ENCODE assay signal across 26 cellular contexts in the genomic region with DNA sequence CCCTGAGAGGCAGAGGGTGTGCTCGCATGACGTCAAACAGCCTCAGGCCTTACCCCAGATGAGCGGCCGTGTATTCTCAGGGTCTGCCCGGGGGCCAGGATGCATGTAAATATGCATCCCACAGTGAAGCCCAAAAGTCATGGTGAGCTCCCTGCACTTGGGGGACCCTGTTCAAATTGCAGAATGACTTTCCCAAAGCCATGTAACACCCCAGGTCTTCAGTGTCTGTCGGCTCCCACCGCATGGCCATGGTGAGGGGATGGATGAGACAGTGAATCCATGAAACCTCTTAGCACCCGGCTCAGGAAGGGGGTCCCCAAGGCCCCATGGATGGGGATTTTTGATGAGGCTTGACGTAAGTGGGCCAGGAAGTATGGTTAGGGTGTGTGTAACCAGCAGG. TPM values are rescaled to one million over a fixed set of nuclear protein-coding genes. Genes with fewer than 3 reads are reported as not detected.
DNase-seq lines count a peak whose midpoint lies in the region; ATAC-seq, FAIRE-seq and TF ChIP-seq lines count a peak whose summit lies in the region.
"Had no signal": no experiment of that assay in that cellular context is flagged by ENCODE, and none has a peak within 500 bp of the region (broad histone marks: within the 10 kb centered on the region; RNA-seq: fewer than 3 reads in every experiment).

No MANE protein-coding gene starts in this region.

- H3K9ac ChIP-seq in BLaER1 (no peak overlapping the region), H1 (replicated peaks in 1 of 4; ENCODE audit: extremely low read depth in 1 of 4, low read depth in 3 of 4, low read length in 3 of 4) (no peak overlapping the region)

- H3K56ac ChIP-seq in H1 (replicated peaks; ENCODE audit: insufficient read length, low read depth, low read length): no peak overlapping the region

- no peak overlapping the region for H2BK12ac ChIP-seq in H1 (ENCODE audit: low read depth, low read length)

- H4K20me1 ChIP-seq in BLaER1 (no peaks in the 10 kb centered on the region), H1 (replicated peaks in 1 of 2; ENCODE audit: control insufficient read depth in 1 of 2, insufficient read depth in 2 of 2, low read length in 2 of 2) (no peaks in the 10 kb centered on the region)

- H3K9me3 ChIP-seq in BLaER1 (peaks cover 12% of the 10 kb centered on the region; the same call in 1 of the 2 replicates), H1 (ENCODE audit: insufficient read depth in 2 of 2, low read depth in 1 of 2, low read length in 1 of 2) (no peaks in the 10 kb centered on the region)
- H3K9me3 ChIP-seq: gastrocnemius medialis, upper lobe of left lung had no signal

- no peak for TF ChIP-seq RAD21 in H1 (IDR thresholded peaks at IDR 0.05 in 1 of 2, conservative IDR thresholded peaks at IDR 0.05 in 1 of 2; ENCODE audit: low read depth in 2 of 2, low read length in 2 of 2)

- H4K8ac ChIP-seq in H1 (ENCODE audit: extremely low read depth, insufficient read depth, low read length): no peak overlapping the region

- TF ChIP-seq POLR2A in H1 (IDR thresholded peaks at IDR 0.05; ENCODE audit: control extremely low read depth in 1 of 2, low read depth in 2 of 2, low read length in 2 of 2): no peak

- no peak for FAIRE-seq in H1 (lab: Jason Lieb, UNC)
- FAIRE-seq: A204.1, endothelial cell of umbilical vein, TTC549 had no signal

- POLR2A ChIA-PET in H1 (lab: Charles Lee; ENCODE audit: partially characterized antibody): no interaction called here

- intact Hi-C loops in sciatic nerve (cut with DNase I): no loop called here

- no peak overlapping the region for H2AFZ ChIP-seq in H1 (ENCODE audit: low read length)

- H3K23ac ChIP-seq in H1 (ENCODE audit: insufficient read length): no peak overlapping the region

- H3K4me1 ChIP-seq in BLaER1: peaks cover 99% of the 10 kb centered on the region
- peaks cover 0 to 2% (median 0%) of the 10 kb centered on the region in 4 experiments; a peak in 2 of 7 replicates for H3K4me1 ChIP-seq in H1 (replicated peaks in 1 of 4; ENCODE audit: control insufficient read depth in 3 of 4, insufficient read depth in 4 of 4, low read length in 3 of 4)
- H3K4me1 ChIP-seq: gastrocnemius medialis, upper lobe of left lung had no signal

- TF ChIP-seq EP300 in H1 (IDR thresholded peaks at IDR 0.05; ENCODE audit: borderline replicate concordance in 1 of 2, low read depth in 2 of 2, low read length in 2 of 2): no peak

- H2BK20ac ChIP-seq in H1 (ENCODE audit: low read length): no peak overlapping the region

- no peaks in the 10 kb centered on the region for H3K79me2 ChIP-seq in H1 (ENCODE audit: control insufficient read depth in 1 of 2, insufficient read depth in 2 of 2, low read length in 2 of 2)

- H3K27ac ChIP-seq in BLaER1 (no peak overlapping the region), H1 (ENCODE audit: low read depth, low read length) (no peak overlapping the region)
- H3K27ac ChIP-seq: gastrocnemius medialis, upper lobe of left lung had no signal

- no peak for TF ChIP-seq CTCF in H1 (IDR thresholded peaks at IDR 0.05; ENCODE audit: control extremely low read depth in 1 of 3, insufficient read depth in 1 of 3, low read depth in 1 of 3, low read length in 3 of 3)

- H2AK5ac ChIP-seq in H1 (ENCODE audit: low read depth, low read length): no peak overlapping the region

- no peak overlapping the region for H3K4me3 ChIP-seq in BLaER1
- no peak overlapping the region for H3K4me3 ChIP-seq in H1 (ENCODE audit: extremely low read depth in 1 of 4, insufficient read depth in 2 of 4, low read depth in 3 of 4, low read length in 4 of 4)
- H3K4me3 ChIP-seq: gastrocnemius medialis, upper lobe of left lung had no signal

- no peaks in the 10 kb centered on the region for H3K79me1 ChIP-seq in H1 (ENCODE audit: low read depth, low read length)

- H2BK120ac ChIP-seq in H1 (replicated peaks; ENCODE audit: low read depth, low read length): no peak overlapping the region

- H4K5ac ChIP-seq in H1 (ENCODE audit: insufficient read length, low read depth, low read length): no peak overlapping the region

- CTCF ChIA-PET in H1 (lab: Charles Lee; ENCODE audit: partially characterized antibody): interaction anchor here (1.2 kb wide), 1 partner anchor 11 kb away, joined by 3 read pairs; no protein-coding TSS in a partner anchor

- no peak overlapping the region for H3K4ac ChIP-seq in H1 (replicated peaks; ENCODE audit: insufficient read length, low read depth, low read length)

- ATAC-seq in sciatic nerve: no peak
- ATAC-seq in esophagus mucosa: no peak
- ATAC-seq: activated CD8-positive, alpha-beta T cell treated with anti-CD3 and anti-CD28 coated beads for 36 hours; gastrocnemius medialis; Panc1; right cardiac atrium; SK-N-SH treated with all-trans-retinoic acid at 6 μM for 48 hours had no signal

- H2BK15ac ChIP-seq in H1 (ENCODE audit: low read length): no peak overlapping the region

- no peak overlapping the region for H2BK5ac ChIP-seq in H1 (ENCODE audit: low read depth, low read length)

- no peak overlapping the region for H3K18ac ChIP-seq in H1 (ENCODE audit: extremely low read depth, low read length)

- H4K91ac ChIP-seq in H1 (replicated peaks; ENCODE audit: insufficient read length, low read length): no peak overlapping the region

- H3K4me2 ChIP-seq in BLaER1 (peak overlapping the region; percentile 49; the same call in 1 of the 2 replicates), H1 (ENCODE audit: insufficient read depth in 1 of 2, low read depth in 2 of 2, low read length in 2 of 2) (no peak overlapping the region)

- no peaks in the 10 kb centered on the region; the same call in 1 of the 2 replicates for H3K23me2 ChIP-seq in H1 (ENCODE audit: low read depth, low read length)

- H3K36me3 ChIP-seq in BLaER1: no peaks in the 10 kb centered on the region
- H3K36me3 ChIP-seq in H1 (ENCODE audit: control insufficient read depth in 2 of 4, insufficient read depth in 4 of 4, low read length in 3 of 4): no peaks in the 10 kb centered on the region
- H3K36me3 ChIP-seq: gastrocnemius medialis, upper lobe of left lung had no signal

- no peak overlapping the region for H3K14ac ChIP-seq in H1 (ENCODE audit: insufficient read length)

- 93% methylated on average over 9 of the region's 9 CpGs; no CpG with 5 or more reads in 1 of the 2 experiments for WGBS in H1 (ENCODE audit: extremely low coverage in 1 of 2, insufficient coverage in 1 of 2, insufficient read length in 1 of 2, insufficient replicate concordance in 2 of 2, low coverage in 1 of 2, low lambda C conversion rate in 2 of 2, missing lambda C conversion rate in 1 of 2), 2 experiments

- peak; percentile 5 for DNase-seq in activated T-cell treated with anti-CD3 and anti-CD28 coated beads, Interleukin-2, amount 50 U/mL, for 1 hour
- no peak for DNase-seq in activated T-cell treated with anti-CD3 and anti-CD28 coated beads, Interleukin-2, amount 50 U/mL, for 48 hours
- DNase-seq in H1 (ENCODE audit: low read depth in 1 of 2, low spot score in 2 of 2): no peak
- DNase-seq in sciatic nerve (ENCODE audit: low spot score): peak; percentile 40
- no peak for DNase-seq in NCI-H1092 (lab: John Stamatoyannopoulos, UW)
- no peak for DNase-seq in stimulated activated naive CD4-positive, alpha-beta T cell (lab: John Stamatoyannopoulos, UW)
- DNase-seq: activated CD8-positive, alpha-beta T cell treated with anti-CD3 and anti-CD28 coated beads for 36 hours; amygdala; hippocampal formation; MV-4-11; NCI-H1436 treated with DMSO at 0.1 percent for 48 hours; NCI-H2081 treated with DMSO at 0.1 percent for 48 hours; NCI-H226; Right ventricle myocardium superior; stimulated activated CD4-positive, alpha-beta T cell treated with anti-CD3 and anti-CD28 coated beads, Interleukin-12 subunit alpha, Interleukin-12 subunit beta, amount 100 ng/mL, for 4 hours; stimulated activated CD4-positive, alpha-beta T cell treated with anti-CD3 and anti-CD28 coated beads, Interleukin-2, amount 100 ng/mL, for 48 hours had no signal

- H3K27me3 ChIP-seq in BLaER1 (no peaks in the 10 kb centered on the region), H1 (replicated peaks in 1 of 4; ENCODE audit: control insufficient read depth in 3 of 4, extremely low read depth in 1 of 4, insufficient read depth in 3 of 4, low read length in 3 of 4) (no peaks in the 10 kb centered on the region)
- H3K27me3 ChIP-seq: gastrocnemius medialis, upper lobe of left lung had no signal

TF ChIP-seq in H1, 55 proteins besides CTCF, POLR2A, EP300 and RAD21:
- TF ChIP-seq RBBP5 (IDR thresholded peaks at IDR 0.05; ENCODE audit: borderline replicate concordance, low read depth, low read length): no peak
- TF ChIP-seq, protein P1, sequence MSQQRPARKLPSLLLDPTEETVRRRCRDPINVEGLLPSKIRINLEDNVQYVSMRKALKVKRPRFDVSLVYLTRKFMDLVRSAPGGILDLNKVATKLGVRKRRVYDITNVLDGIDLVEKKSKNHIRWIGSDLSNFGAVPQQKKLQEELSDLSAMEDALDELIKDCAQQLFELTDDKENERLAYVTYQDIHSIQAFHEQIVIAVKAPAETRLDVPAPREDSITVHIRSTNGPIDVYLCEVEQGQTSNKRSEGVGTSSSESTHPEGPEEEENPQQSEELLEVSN (IDR thresholded peaks at IDR 0.05): peak; percentile 60; the same call in 1 of the 2 replicates
- TF ChIP-seq, protein P2, sequence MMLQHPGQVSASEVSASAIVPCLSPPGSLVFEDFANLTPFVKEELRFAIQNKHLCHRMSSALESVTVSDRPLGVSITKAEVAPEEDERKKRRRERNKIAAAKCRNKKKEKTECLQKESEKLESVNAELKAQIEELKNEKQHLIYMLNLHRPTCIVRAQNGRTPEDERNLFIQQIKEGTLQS (IDR thresholded peaks at IDR 0.05; ENCODE audit: insufficient read depth, low read depth, low read length): no peak

RNA-seq across cellular contexts. Expression of a gene that starts 9.3 kb away (rescaled TPM):
- 10.5 and 12.0 TPM in 2 replicates for total RNA-seq in H1 (2021; fragmentation: NEBNext Ultra II Directional; extraction: Animal tissue kit (Norgen Biotek cat#: 25700))
- 3.8 and 6.2 TPM in 2 replicates for polyA plus RNA-seq in H1 (2011; rRNA removed)
- 4.1 TPM for polyA plus RNA-seq in H1 (2011; cell fraction: cytosol; rRNA removed)
- 39.3 TPM for polyA plus RNA-seq in H1 (2011; cell fraction: nucleus; rRNA removed)
- polyA plus RNA-seq in H1 (2012, experiment 1 of 2): 8.9 to 12.1 TPM (median 11.0 TPM) in 4 replicates
- polyA plus RNA-seq in H1 (2012, experiment 2 of 2): 6.1 TPM
- polyA plus RNA-seq in H1 (2013, experiment 1 of 2): 11.8 TPM
- 9.6 TPM for polyA plus RNA-seq in H1 (2013, experiment 2 of 2)
- 4.7 and 5.2 TPM in 2 replicates for polyA minus RNA-seq in H1 (2011; rRNA and poly(A)+ RNA removed)
- polyA minus RNA-seq in H1 (2011; cell fraction: cytosol; rRNA and poly(A)+ RNA removed): 6.1 TPM
- 12.3 TPM for polyA minus RNA-seq in H1 (2011; cell fraction: nucleus; rRNA and poly(A)+ RNA removed)
- total RNA-seq in sciatic nerve (79.4 TPM), esophagus mucosa (3.3 TPM)

Comparison
In these comparisons a context has a peak if more than half of its experiments do, and no peak if none do; other contexts are left out.
1. DNase-seq: peak in activated T-cell treated with anti-CD3 and anti-CD28 coated beads, Interleukin-2, amount 50 U/mL, for 1 hour (single experiment) and sciatic nerve (single experiment); none in activated T-cell treated with anti-CD3 and anti-CD28 coated beads, Interleukin-2, amount 50 U/mL, for 48 hours (0 of 2), H1 (0 of 2), NCI-H1092 (single experiment) and stimulated activated naive CD4-positive, alpha-beta T cell (0 of 6).